ENCODE assay signal across 1 cellular context in the genomic region with DNA sequence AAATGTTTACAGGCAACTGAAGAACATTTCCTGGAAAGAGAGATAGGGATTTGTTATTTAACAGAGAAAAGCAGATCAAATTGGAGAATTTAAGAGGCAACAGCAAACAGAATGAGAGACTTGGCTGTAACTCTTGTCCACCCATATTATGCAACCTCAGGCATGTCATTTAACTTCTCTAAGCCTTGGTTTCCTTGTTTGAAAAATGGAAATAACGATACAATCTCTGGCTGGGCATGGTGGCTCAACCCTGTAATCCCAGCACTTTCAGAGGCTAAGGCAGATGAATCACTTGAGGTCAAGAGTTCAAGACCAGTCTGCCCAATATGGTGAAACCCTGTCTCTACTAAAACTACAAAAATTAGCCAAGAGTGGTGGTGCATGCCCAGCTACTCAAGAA.
TF ChIP-seq lines count a peak whose summit lies in the region.

No MANE protein-coding gene starts in this region.

TF ChIP-seq in GM23338, 12 proteins besides CTCF, POLR2A, EP300 and RAD21:
- TF ChIP-seq, protein P1, sequence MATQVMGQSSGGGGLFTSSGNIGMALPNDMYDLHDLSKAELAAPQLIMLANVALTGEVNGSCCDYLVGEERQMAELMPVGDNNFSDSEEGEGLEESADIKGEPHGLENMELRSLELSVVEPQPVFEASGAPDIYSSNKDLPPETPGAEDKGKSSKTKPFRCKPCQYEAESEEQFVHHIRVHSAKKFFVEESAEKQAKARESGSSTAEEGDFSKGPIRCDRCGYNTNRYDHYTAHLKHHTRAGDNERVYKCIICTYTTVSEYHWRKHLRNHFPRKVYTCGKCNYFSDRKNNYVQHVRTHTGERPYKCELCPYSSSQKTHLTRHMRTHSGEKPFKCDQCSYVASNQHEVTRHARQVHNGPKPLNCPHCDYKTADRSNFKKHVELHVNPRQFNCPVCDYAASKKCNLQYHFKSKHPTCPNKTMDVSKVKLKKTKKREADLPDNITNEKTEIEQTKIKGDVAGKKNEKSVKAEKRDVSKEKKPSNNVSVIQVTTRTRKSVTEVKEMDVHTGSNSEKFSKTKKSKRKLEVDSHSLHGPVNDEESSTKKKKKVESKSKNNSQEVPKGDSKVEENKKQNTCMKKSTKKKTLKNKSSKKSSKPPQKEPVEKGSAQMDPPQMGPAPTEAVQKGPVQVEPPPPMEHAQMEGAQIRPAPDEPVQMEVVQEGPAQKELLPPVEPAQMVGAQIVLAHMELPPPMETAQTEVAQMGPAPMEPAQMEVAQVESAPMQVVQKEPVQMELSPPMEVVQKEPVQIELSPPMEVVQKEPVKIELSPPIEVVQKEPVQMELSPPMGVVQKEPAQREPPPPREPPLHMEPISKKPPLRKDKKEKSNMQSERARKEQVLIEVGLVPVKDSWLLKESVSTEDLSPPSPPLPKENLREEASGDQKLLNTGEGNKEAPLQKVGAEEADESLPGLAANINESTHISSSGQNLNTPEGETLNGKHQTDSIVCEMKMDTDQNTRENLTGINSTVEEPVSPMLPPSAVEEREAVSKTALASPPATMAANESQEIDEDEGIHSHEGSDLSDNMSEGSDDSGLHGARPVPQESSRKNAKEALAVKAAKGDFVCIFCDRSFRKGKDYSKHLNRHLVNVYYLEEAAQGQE (IDR thresholded peaks at IDR 0.05; ENCODE audit: unreplicated experiment) = no peak
- TF ChIP-seq, protein P2, sequence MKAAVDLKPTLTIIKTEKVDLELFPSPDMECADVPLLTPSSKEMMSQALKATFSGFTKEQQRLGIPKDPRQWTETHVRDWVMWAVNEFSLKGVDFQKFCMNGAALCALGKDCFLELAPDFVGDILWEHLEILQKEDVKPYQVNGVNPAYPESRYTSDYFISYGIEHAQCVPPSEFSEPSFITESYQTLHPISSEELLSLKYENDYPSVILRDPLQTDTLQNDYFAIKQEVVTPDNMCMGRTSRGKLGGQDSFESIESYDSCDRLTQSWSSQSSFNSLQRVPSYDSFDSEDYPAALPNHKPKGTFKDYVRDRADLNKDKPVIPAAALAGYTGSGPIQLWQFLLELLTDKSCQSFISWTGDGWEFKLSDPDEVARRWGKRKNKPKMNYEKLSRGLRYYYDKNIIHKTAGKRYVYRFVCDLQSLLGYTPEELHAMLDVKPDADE (IDR thresholded peaks at IDR 0.05) = no peak
- TF ChIP-seq POLR2AphosphoS5 (IDR thresholded peaks at IDR 0.05; ENCODE audit: low read depth) (no peak), ZNF331 (CRISPR knock-in tag; IDR thresholded peaks at IDR 0.05; ENCODE audit: low read depth) (no peak), ZNF114 (CRISPR knock-in tag; IDR thresholded peaks at IDR 0.05) (no peak), CREB1 (CRISPR knock-in tag; IDR thresholded peaks at IDR 0.05; ENCODE audit: low read depth) (no peak), JUNB (IDR thresholded peaks at IDR 0.05; ENCODE audit: unreplicated experiment) (no peak), EZH2 (IDR thresholded peaks at IDR 0.05; ENCODE audit: low read depth, unreplicated experiment) (no peak), EZH2phosphoT487 (IDR thresholded peaks at IDR 0.05; ENCODE audit: unreplicated experiment) (no peak), STAT1 (IDR thresholded peaks at IDR 0.05; ENCODE audit: unreplicated experiment) (no peak), NANOG (IDR thresholded peaks at IDR 0.05; ENCODE audit: borderline replicate concordance) (no peak)
- TF ChIP-seq, protein P3, sequence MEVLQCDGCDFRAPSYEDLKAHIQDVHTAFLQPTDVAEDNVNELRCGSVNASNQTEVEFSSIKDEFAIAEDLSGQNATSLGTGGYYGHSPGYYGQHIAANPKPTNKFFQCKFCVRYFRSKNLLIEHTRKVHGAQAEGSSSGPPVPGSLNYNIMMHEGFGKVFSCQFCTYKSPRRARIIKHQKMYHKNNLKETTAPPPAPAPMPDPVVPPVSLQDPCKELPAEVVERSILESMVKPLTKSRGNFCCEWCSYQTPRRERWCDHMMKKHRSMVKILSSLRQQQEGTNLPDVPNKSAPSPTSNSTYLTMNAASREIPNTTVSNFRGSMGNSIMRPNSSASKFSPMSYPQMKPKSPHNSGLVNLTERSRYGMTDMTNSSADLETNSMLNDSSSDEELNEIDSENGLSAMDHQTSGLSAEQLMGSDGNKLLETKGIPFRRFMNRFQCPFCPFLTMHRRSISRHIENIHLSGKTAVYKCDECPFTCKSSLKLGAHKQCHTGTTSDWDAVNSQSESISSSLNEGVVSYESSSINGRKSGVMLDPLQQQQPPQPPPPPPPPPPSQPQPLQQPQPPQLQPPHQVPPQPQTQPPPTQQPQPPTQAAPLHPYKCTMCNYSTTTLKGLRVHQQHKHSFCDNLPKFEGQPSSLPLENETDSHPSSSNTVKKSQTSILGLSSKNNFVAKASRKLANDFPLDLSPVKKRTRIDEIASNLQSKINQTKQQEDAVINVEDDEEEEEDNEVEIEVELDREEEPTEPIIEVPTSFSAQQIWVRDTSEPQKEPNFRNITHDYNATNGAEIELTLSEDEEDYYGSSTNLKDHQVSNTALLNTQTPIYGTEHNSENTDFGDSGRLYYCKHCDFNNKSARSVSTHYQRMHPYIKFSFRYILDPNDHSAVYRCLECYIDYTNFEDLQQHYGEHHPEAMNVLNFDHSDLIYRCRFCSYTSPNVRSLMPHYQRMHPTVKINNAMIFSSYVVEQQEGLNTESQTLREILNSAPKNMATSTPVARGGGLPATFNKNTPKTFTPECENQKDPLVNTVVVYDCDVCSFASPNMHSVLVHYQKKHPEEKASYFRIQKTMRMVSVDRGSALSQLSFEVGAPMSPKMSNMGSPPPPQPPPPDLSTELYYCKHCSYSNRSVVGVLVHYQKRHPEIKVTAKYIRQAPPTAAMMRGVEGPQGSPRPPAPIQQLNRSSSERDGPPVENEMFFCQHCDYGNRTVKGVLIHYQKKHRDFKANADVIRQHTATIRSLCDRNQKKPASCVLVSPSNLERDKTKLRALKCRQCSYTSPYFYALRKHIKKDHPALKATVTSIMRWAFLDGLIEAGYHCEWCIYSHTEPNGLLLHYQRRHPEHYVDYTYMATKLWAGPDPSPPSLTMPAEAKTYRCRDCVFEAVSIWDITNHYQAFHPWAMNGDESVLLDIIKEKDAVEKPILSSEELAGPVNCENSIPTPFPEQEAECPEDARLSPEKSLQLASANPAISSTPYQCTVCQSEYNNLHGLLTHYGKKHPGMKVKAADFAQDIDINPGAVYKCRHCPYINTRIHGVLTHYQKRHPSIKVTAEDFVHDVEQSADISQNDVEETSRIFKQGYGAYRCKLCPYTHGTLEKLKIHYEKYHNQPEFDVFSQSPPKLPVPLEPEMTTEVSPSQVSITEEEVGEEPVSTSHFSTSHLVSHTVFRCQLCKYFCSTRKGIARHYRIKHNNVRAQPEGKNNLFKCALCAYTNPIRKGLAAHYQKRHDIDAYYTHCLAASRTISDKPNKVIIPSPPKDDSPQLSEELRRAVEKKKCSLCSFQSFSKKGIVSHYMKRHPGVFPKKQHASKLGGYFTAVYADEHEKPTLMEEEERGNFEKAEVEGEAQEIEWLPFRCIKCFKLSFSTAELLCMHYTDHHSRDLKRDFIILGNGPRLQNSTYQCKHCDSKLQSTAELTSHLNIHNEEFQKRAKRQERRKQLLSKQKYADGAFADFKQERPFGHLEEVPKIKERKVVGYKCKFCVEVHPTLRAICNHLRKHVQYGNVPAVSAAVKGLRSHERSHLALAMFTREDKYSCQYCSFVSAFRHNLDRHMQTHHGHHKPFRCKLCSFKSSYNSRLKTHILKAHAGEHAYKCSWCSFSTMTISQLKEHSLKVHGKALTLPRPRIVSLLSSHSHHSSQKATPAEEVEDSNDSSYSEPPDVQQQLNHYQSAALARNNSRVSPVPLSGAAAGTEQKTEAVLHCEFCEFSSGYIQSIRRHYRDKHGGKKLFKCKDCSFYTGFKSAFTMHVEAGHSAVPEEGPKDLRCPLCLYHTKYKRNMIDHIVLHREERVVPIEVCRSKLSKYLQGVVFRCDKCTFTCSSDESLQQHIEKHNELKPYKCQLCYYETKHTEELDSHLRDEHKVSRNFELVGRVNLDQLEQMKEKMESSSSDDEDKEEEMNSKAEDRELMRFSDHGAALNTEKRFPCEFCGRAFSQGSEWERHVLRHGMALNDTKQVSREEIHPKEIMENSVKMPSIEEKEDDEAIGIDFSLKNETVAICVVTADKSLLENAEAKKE (CRISPR knock-in tag; IDR thresholded peaks at IDR 0.05) = no peak
TF ChIP-seq in GM23338: peak in this region for 0.
